Comparison of ENCODE assay signal across 21 cellular contexts in the genomic region with DNA sequence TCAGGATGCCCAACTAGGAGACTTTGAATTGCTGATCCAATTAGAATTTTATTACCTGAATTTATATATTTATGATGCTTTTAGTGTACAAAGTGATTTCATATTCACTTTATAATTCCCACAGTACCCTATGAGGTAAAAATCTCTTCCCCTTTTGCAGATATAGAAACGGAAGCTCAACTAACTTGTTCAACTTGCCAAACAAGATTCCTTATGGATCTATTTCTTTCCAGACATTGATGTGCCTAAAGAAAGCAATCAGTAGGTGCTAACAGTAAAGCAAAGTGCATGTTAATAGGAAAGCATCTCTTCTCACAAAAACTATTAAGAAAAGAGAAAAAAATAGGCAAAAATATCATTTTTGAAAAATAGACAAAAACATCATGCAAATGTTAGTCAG.
"Had no signal": no experiment of that assay in that cellular context is flagged by ENCODE, and none has a peak within 500 bp of the region (broad histone marks: within the 10 kb centered on the region; RNA-seq: fewer than 3 reads in every experiment).

No MANE protein-coding gene starts in this region.

- H3K4me1 ChIP-seq: SJSA1 had no signal

- H3K27ac ChIP-seq: HL-60, SJSA1, SK-N-MC had no signal

- H3K36me3 ChIP-seq: MG63, SJSA1 had no signal

- H3K27me3 ChIP-seq: MG63, SJSA1 had no signal

- DNase-seq: IMR-90, Karpas-422, KG1, MG63, NCI-H1092, NCI-H1105 treated with DMSO at 0.1 percent for 48 hours, NCI-H1417 treated with DMSO at 0.1 percent for 48 hours, NCI-H146, NCI-H1694 treated with DMSO at 0.1 percent for 48 hours, NCI-H1930, NCI-H2081, NCI-H2107, NCI-H2227 treated with DMSO at 0.1 percent for 48 hours, NCI-H524 treated with DMSO at 0.1 percent for 48 hours, NCI-H774, Right ventricle myocardium superior, SIG-M5 had no signal

- ATAC-seq: HepG2 had no signal

- H3K4me3 ChIP-seq: MG63, SJSA1, SK-N-MC had no signal

- H3K9me3 ChIP-seq: MG63, SJSA1 had no signal
